ENCODE assay signal across 9 cellular contexts in the genomic region with DNA sequence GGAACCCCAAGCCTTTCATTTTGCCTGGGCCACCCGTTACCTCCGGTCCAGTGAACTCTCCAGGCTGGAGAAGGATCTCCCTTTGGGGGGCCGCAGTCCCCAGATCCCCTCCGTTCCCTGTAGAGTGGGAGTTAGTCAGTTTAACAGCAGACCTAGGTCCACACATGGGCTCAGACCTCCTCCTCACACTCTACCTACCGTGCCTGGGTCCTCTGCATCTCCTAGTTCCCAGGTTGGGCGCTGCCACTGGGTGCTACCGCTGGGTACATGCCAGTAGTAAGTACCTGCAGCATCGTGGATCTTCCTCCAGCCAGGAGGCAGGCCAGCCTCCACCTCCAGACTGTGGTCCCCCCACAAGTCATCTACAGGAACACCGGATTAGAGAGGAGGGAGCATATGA. TPM values are rescaled to one million over a fixed set of nuclear protein-coding genes. Genes with fewer than 3 reads are reported as not detected.
A peak's percentile ranks its signal among the peaks of the same experiment; 100 is the strongest.
DNase-seq lines count a peak whose midpoint lies in the region; ATAC-seq, FAIRE-seq and TF ChIP-seq lines count a peak whose summit lies in the region.
"Had no signal": no experiment of that assay in that cellular context is flagged by ENCODE, and none has a peak within 500 bp of the region (broad histone marks: within the 10 kb centered on the region; RNA-seq: fewer than 3 reads in every experiment).

No MANE protein-coding gene starts in this region.

- H3K4me1 Mint-ChIP-seq in H9: peaks cover 14 to 18% of the 10 kb centered on the region in 2 experiments

- H3K4me1 ChIP-seq in H9 (ENCODE audit: insufficient read depth, low read length) (peaks cover 4% of the 10 kb centered on the region; the same call in 1 of the 2 replicates), right cardiac atrium (ENCODE audit: control insufficient read depth, insufficient read depth, low read length) (peaks cover 11% of the 10 kb centered on the region), small intestine (ENCODE audit: control insufficient read depth in 2 of 2, insufficient read depth in 1 of 2, low read depth in 1 of 2, low read length in 1 of 2) (peaks cover 0 to 9% of the 10 kb centered on the region in 2 donors)

- H3K36me3 ChIP-seq in small intestine (ENCODE audit: control insufficient read depth in 2 of 2, insufficient read depth in 2 of 2, low read length in 2 of 2): peaks cover 0 to 2% of the 10 kb centered on the region in 2 donors

- H4K91ac ChIP-seq in H9 (ENCODE audit: insufficient read length, low read depth, low read length): no peak overlapping the region

- H3K9ac ChIP-seq in H9 (ENCODE audit: extremely low read depth, insufficient read length, low read length): peak overlapping the region; percentile 41

- no peak overlapping the region; a peak in 1 of 7 replicates for H3K27ac Mint-ChIP-seq in H9

- no peak overlapping the region for H4K8ac ChIP-seq in H9 (replicated peaks; ENCODE audit: insufficient read length, low read depth, low read length)

- H3K23ac ChIP-seq in H9 (ENCODE audit: insufficient read length, low read depth, low read length): no peak overlapping the region

- H2BK5ac ChIP-seq in H9 (ENCODE audit: insufficient read length, low read length): no peak overlapping the region

- H3K14ac ChIP-seq in H9 (ENCODE audit: insufficient read depth, low read length): no peak overlapping the region

- no peaks in the 10 kb centered on the region for H3K79me2 ChIP-seq in H9 (ENCODE audit: insufficient read depth, low read length)

- no peak overlapping the region for H3K4ac ChIP-seq in H9 (ENCODE audit: low read depth, low read length)

- peaks cover 9 to 39% (median 31%) of the 10 kb centered on the region in 3 experiments for H3K36me3 Mint-ChIP-seq in H9 (ENCODE audit: insufficient read depth in 1 of 3, low read depth in 3 of 3)

- no peak for ATAC-seq in right cardiac atrium
- ATAC-seq in left lobe of liver: no peak
- no peak for ATAC-seq in GM18907 (IDR thresholded peaks at IDR 0.05; ENCODE audit: unreplicated experiment)

- no peaks in the 10 kb centered on the region; a peak in 2 of 5 replicates for H3K9me3 Mint-ChIP-seq in H9

- no peaks in the 10 kb centered on the region for H4K20me1 ChIP-seq in H9 (ENCODE audit: control insufficient read depth, insufficient read depth, insufficient read length)

- H3K9me3 ChIP-seq in H9 (ENCODE audit: control insufficient read depth, low read depth, low read length) (no peaks in the 10 kb centered on the region), right cardiac atrium (ENCODE audit: control insufficient read depth, low read length) (no peaks in the 10 kb centered on the region), small intestine (ENCODE audit: control insufficient read depth, low read depth) (no peaks in the 10 kb centered on the region)

- FAIRE-seq in small intestine (lab: Jason Lieb, UNC) (no peak), GM12892 (lab: Jason Lieb, UNC) (no peak)

- no CpG with 5 or more reads among the region's 9 CpGs for WGBS in H9 (ENCODE audit: extremely low coverage, insufficient read length, low lambda C conversion rate)
- 73% methylated on average over 9 of the region's 9 CpGs for WGBS in right cardiac atrium
- WGBS in small intestine, 3 donors: 62 to 77% (median 72%) methylated on average over 9 of the region's 9 CpGs

- no peaks in the 10 kb centered on the region; the same call in 1 of the 2 replicates for H3K27me3 Mint-ChIP-seq in H9 (ENCODE audit: low read depth)

- no peaks in the 10 kb centered on the region for H3K27me3 ChIP-seq in H9 (ENCODE audit: insufficient read depth, low read length)
- no peaks in the 10 kb centered on the region for H3K27me3 ChIP-seq in right cardiac atrium (ENCODE audit: control insufficient read depth, insufficient read depth)
- H3K27me3 ChIP-seq in small intestine (ENCODE audit: control insufficient read depth in 2 of 2, insufficient read depth in 2 of 2, low read length in 2 of 2): no peaks in the 10 kb centered on the region

- H3K27ac ChIP-seq in H9 (ENCODE audit: insufficient read length, low read depth, low read length): no peak overlapping the region
- peak overlapping the region; percentile 84 for H3K27ac ChIP-seq in right cardiac atrium (ENCODE audit: low read length)
- peak overlapping the region; percentile 95 to 96 for H3K27ac ChIP-seq in small intestine (ENCODE audit: low read depth in 1 of 2, low read length in 1 of 2)

- DNase-seq in H9 (no peak), right cardiac atrium (peak in 2 of 3 donors; percentile 55 to 66), small intestine (no peak), GM12892 (ENCODE audit: insufficient read length) (no peak), left lobe of liver (ENCODE audit: low spot score) (no peak), NCI-H1436 (lab: John Stamatoyannopoulos, UW) (no peak)

- no peak overlapping the region for H2AK5ac ChIP-seq in H9 (ENCODE audit: insufficient read length, low read length)

- H2BK15ac ChIP-seq in H9 (ENCODE audit: low read depth, low read length): no peak overlapping the region

- H3K4me3 Mint-ChIP-seq in H9: peak overlapping the region; percentile 89 to 98

- H2AFZ ChIP-seq in H9 (ENCODE audit: low read length): no peak overlapping the region

- no peak overlapping the region for H2BK12ac ChIP-seq in H9 (ENCODE audit: insufficient read length, low read depth, low read length)

- TF ChIP-seq POLR2A in GM12892 (IDR thresholded peaks at IDR 0.05; ENCODE audit: low read depth, low read length): no peak

- peaks cover 10% of the 10 kb centered on the region for H3K23me2 ChIP-seq in H9 (ENCODE audit: insufficient read length, low read depth, low read length, poor library complexity, severe bottlenecking)

- H3K4me3 ChIP-seq in WI38 (ENCODE audit: low read depth, low read length) (peak overlapping the region; percentile 96), right cardiac atrium (ENCODE audit: low read length) (peak overlapping the region; percentile 58), small intestine (ENCODE audit: low read depth in 1 of 2, low read length in 2 of 2) (peak overlapping the region in 1 of 2 donors; percentile 64)

- H2BK20ac ChIP-seq in H9 (ENCODE audit: low read depth, low read length, poor library complexity, severe bottlenecking): no peak overlapping the region

- TF ChIP-seq CTCF in H9 (conservative IDR thresholded peaks at IDR 0.05) (no peak), WI38 (IDR thresholded peaks at IDR 0.05; ENCODE audit: low read depth, low read length) (no peak)

- H3K4me2 ChIP-seq in H9 (ENCODE audit: insufficient read depth, insufficient read length, low read length): peak overlapping the region; percentile 92

- no peak overlapping the region for H3K18ac ChIP-seq in H9 (ENCODE audit: insufficient read length, low read depth, low read length)

- no peak overlapping the region for H2BK120ac ChIP-seq in H9 (ENCODE audit: low read depth, low read length, poor library complexity, severe bottlenecking)

- intact Hi-C loops in right cardiac atrium (cut with DNase I): loop anchor here in 1 of 4 donors (10.0 kb wide), 1 partner anchor 71 kb away; a partner anchor contains a TSS

- no peak overlapping the region for H3K56ac ChIP-seq in H9 (ENCODE audit: insufficient read length, low read depth, low read length)

- H3T11ph ChIP-seq in H9 (ENCODE audit: low read length): no peak overlapping the region

- H4K5ac ChIP-seq in H9 (ENCODE audit: insufficient read length, low read depth, low read length): no peak overlapping the region

- no peaks in the 10 kb centered on the region for H3K79me1 ChIP-seq in H9 (ENCODE audit: insufficient read depth, low read depth, low read length, poor library complexity, severe bottlenecking)

RNA-seq across cellular contexts. Expression of a gene that starts 0.8 kb away (rescaled TPM):
- total RNA-seq in H9 (2021): 23.8 and 23.9 TPM in 2 replicates
- total RNA-seq in right cardiac atrium: 10 to 100 TPM; 13.2 to 19.2 (median 16.0) TPM
- polyA plus RNA-seq in right cardiac atrium: 16.7 TPM
- polyA plus RNA-seq in small intestine: 10 to 100 TPM in 2 of 3 donors, 1 to 10 TPM in 1; 9.5 to 21.7 (median 13.0) TPM
- polyA plus RNA-seq in GM12892 (2012; ENCODE audit: missing spikeins): 25.9 TPM
- total RNA-seq in left lobe of liver: 14.1 TPM

RNA-seq across cellular contexts. Expression of a gene that starts 1.1 kb away (rescaled TPM):
- total RNA-seq in H9 (2021) (92.0 and 92.3 TPM in 2 replicates), right cardiac atrium (10 to 100 TPM; 58.2 to 77.3 (median 71.0) TPM), left lobe of liver (32.0 TPM)
- polyA plus RNA-seq in right cardiac atrium (44.6 TPM), small intestine (10 to 100 TPM; 35.7 to 74.6 (median 52.3) TPM)
- polyA plus RNA-seq in GM12892 (2012; ENCODE audit: missing spikeins): 76.3 TPM

RNA-seq across cellular contexts. Expression of a gene that starts 6.3 kb away (rescaled TPM):
- total RNA-seq in H9 (2021) (49.3 and 54.0 TPM in 2 replicates), right cardiac atrium (10 to 100 TPM; 25.9 to 32.7 (median 28.2) TPM), left lobe of liver (19.5 TPM)
- polyA plus RNA-seq in right cardiac atrium (31.1 TPM), small intestine (10 to 100 TPM; 28.5 to 49.9 (median 36.2) TPM)
- polyA plus RNA-seq in GM12892 (2012; ENCODE audit: missing spikeins): 38.1 TPM

RNA-seq across cellular contexts. Expression of a gene that starts 16.1 kb away (rescaled TPM):
- total RNA-seq in H9 (2021) (7.7 and 10.1 TPM in 2 replicates), right cardiac atrium (10 to 100 TPM; 11.2 to 24.0 (median 13.2) TPM), left lobe of liver (11.3 TPM)
- polyA plus RNA-seq in right cardiac atrium (24.6 TPM), small intestine (10 to 100 TPM; 38.7 to 100.0 (median 82.7) TPM)
- 7.2 TPM for polyA plus RNA-seq in GM12892 (2012; ENCODE audit: missing spikeins)
- total RNA-seq: M059J had no signal

Comparison
In these comparisons a context has a peak if more than half of its experiments do, and no peak if none do; other contexts are left out.
1. DNase-seq: peak in right cardiac atrium (2 of 3); none in H9 (single experiment), small intestine (single experiment), GM12892 (single experiment), left lobe of liver (single experiment) and NCI-H1436 (single experiment).